In the genomic region with DNA sequence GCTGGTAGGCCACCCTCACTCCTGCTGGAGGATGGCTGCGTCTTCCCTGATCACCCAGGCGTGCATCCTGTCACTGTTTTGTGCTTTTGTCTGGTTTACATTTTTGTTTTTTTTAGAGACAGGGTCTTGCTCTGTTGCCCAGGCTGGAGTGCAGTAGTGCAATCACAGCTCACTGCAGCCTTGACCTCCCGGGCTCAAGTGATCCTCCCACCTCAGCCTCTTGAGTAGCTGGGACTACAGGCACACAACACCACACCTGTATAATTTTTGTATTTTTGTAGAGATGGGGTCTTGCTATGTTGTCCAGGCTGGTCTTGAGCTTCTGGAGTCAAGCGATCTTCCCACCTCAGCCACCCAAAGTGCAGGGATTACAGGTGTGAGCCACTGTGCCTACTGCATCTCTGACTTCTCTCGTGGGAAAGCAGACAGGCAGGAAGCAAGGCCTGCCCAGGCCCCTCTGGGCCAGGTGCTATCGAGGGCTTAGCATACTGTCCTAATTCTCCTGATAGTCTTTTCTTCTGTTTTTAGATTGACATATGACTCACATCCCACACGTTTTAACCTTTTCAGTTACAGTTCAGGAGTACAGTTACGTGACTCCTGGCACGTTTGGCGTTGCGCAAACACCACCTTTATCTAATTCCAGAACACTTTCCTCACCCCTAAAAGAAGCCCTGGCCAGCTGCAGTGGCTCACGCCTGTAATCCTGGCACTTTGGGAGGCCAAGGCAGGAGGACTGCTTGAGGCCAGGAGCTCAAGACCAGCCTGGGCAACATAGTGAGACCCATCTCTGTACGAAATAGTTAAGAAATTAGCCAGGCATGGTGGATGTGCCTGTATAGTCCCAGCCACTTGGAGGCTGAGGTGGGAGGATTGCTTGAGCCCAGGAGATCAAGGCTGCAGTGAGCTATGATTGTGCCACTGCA, we compare ENCODE assay signal across 1 cellular context.
A peak's percentile ranks its signal among the peaks of the same experiment; 100 is the strongest.
TF ChIP-seq lines count a peak whose summit lies in the region.
"Not testable (repeated sequence)": the region's sequence is repeated elsewhere in the genome, so short reads cannot be mapped to it uniquely, and the experiment has no call there.

No MANE protein-coding gene starts in this region.

TF ChIP-seq in HepG2, 621 proteins besides CTCF, POLR2A, EP300 and RAD21 (continued from another document and continues in another):
- TF ChIP-seq, protein P1, sequence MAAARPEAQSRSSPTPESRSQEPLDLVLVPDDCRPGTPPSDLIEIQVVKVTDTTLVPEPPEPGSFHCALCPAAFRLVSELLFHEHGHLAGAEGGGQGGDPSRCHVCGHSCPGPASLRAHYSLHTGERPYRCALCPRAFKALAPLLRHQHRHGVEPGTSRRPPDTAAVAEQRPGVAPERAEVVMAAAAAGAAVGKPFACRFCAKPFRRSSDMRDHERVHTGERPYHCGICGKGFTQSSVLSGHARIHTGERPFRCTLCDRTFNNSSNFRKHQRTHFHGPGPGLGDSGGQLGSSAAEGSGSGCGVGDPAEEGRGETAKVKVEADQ (CRISPR knock-in tag; IDR thresholded peaks at IDR 0.05; ENCODE audit: borderline replicate concordance), result peak; percentile 69; the same call in 1 of the 2 replicates
- TF ChIP-seq ZNF775 (CRISPR knock-in tag; IDR thresholded peaks at IDR 0.05; ENCODE audit: borderline replicate concordance), result peak; percentile 88
- peak; percentile 61; the same call in 1 of the 2 replicates for TF ChIP-seq ZNF746 (CRISPR knock-in tag; IDR thresholded peaks at IDR 0.05)
- peak; percentile 67; the same call in 1 of the 2 replicates for TF ChIP-seq MIER2 (CRISPR knock-in tag; IDR thresholded peaks at IDR 0.05)
- 0 out of 2 replicates have a peak, but pooled peaks have one; percentile 35 for TF ChIP-seq GTF3A (CRISPR knock-in tag; conservative IDR thresholded peaks at IDR 0.05)
- peak; percentile 67 for TF ChIP-seq ZNF501 (CRISPR knock-in tag; IDR thresholded peaks at IDR 0.05)
- TF ChIP-seq, protein P2, sequence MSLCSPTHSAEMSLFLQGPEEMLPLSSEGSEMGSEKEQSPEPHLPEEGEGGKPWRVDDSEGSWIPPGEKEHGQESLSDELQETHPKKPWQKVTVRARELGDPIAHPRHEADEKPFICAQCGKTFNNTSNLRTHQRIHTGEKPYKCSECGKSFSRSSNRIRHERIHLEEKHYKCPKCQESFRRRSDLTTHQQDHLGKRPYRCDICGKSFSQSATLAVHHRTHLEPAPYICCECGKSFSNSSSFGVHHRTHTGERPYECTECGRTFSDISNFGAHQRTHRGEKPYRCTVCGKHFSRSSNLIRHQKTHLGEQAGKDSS (CRISPR knock-in tag; IDR thresholded peaks at IDR 0.05; ENCODE audit: borderline replicate concordance, low read depth), result peak; percentile 23
- TF ChIP-seq HIVEP1 (CRISPR knock-in tag; IDR thresholded peaks at IDR 0.05), result 0 out of 2 replicates have a peak, but pooled peaks have one; percentile 72
- peak; percentile 71 for TF ChIP-seq ZNF331 (CRISPR knock-in tag; IDR thresholded peaks at IDR 0.05)
- peak; percentile 71; the same call in 1 of the 2 replicates for TF ChIP-seq SP4 (CRISPR knock-in tag; IDR thresholded peaks at IDR 0.05)
- TF ChIP-seq TCF7 (IDR thresholded peaks at IDR 0.05; ENCODE audit: low read depth), result peak; percentile 46; the same call in 1 of the 2 replicates
- peak; percentile 73 for TF ChIP-seq BCL6 (CRISPR knock-in tag; IDR thresholded peaks at IDR 0.05)
- not testable (repeated sequence) for TF ChIP-seq GABPA (IDR thresholded peaks at IDR 0.05; ENCODE audit: low read depth, low read length); SP1 (IDR thresholded peaks at IDR 0.05)
- peak; percentile 57 for TF ChIP-seq GABPA (CRISPR knock-in tag; IDR thresholded peaks at IDR 0.05; ENCODE audit: low read depth)
- TF ChIP-seq SP1 (CRISPR knock-in tag; IDR thresholded peaks at IDR 0.05), result peak; percentile 67; the same call in 1 of the 2 replicates
- TF ChIP-seq, protein P3, sequence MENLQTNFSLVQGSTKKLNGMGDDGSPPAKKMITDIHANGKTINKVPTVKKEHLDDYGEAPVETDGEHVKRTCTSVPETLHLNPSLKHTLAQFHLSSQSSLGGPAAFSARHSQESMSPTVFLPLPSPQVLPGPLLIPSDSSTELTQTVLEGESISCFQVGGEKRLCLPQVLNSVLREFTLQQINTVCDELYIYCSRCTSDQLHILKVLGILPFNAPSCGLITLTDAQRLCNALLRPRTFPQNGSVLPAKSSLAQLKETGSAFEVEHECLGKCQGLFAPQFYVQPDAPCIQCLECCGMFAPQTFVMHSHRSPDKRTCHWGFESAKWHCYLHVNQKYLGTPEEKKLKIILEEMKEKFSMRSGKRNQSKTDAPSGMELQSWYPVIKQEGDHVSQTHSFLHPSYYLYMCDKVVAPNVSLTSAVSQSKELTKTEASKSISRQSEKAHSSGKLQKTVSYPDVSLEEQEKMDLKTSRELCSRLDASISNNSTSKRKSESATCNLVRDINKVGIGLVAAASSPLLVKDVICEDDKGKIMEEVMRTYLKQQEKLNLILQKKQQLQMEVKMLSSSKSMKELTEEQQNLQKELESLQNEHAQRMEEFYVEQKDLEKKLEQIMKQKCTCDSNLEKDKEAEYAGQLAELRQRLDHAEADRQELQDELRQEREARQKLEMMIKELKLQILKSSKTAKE (CRISPR knock-in tag; IDR thresholded peaks at IDR 0.05; ENCODE audit: borderline replicate concordance), result peak; percentile 59; the same call in 1 of the 2 replicates
- TF ChIP-seq SOX5 (CRISPR knock-in tag; IDR thresholded peaks at IDR 0.05; ENCODE audit: borderline replicate concordance), result peak; percentile 97
- TF ChIP-seq JUNB (CRISPR knock-in tag; IDR thresholded peaks at IDR 0.05; ENCODE audit: borderline replicate concordance), result peak; percentile 82
- peak; percentile 19; the same call in 1 of the 2 replicates for TF ChIP-seq CAMTA2 (CRISPR knock-in tag; IDR thresholded peaks at IDR 0.05; ENCODE audit: borderline replicate concordance)
- TF ChIP-seq, protein P4, sequence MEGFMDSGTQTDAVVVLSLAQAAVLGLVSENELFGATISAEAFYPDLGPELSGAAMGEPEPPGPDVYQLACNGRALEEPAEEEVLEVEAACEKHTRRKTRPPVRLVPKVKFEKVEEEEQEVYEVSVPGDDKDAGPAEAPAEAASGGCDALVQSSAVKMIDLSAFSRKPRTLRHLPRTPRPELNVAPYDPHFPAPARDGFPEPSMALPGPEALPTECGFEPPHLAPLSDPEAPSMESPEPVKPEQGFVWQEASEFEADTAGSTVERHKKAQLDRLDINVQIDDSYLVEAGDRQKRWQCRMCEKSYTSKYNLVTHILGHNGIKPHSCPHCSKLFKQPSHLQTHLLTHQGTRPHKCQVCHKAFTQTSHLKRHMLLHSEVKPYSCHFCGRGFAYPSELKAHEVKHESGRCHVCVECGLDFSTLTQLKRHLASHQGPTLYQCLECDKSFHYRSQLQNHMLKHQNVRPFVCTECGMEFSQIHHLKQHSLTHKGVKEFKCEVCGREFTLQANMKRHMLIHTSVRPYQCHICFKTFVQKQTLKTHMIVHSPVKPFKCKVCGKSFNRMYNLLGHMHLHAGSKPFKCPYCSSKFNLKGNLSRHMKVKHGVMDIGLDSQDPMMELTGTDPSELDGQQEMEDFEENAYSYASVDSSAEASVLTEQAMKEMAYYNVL (CRISPR knock-in tag; IDR thresholded peaks at IDR 0.05; ENCODE audit: borderline replicate concordance), result peak; percentile 83; the same call in 1 of the 2 replicates
- TF ChIP-seq MXI1 (IDR thresholded peaks at IDR 0.05; ENCODE audit: borderline replicate concordance, low read depth, low read length), result peak; percentile 67; the same call in 2 of the 3 replicates
- peak; percentile 71 for TF ChIP-seq MXD4 (CRISPR knock-in tag; IDR thresholded peaks at IDR 0.05)
- peak; percentile 82; the same call in 1 of the 2 replicates for TF ChIP-seq KDM5B (CRISPR knock-in tag; IDR thresholded peaks at IDR 0.05; ENCODE audit: borderline replicate concordance)
- TF ChIP-seq, protein P5, sequence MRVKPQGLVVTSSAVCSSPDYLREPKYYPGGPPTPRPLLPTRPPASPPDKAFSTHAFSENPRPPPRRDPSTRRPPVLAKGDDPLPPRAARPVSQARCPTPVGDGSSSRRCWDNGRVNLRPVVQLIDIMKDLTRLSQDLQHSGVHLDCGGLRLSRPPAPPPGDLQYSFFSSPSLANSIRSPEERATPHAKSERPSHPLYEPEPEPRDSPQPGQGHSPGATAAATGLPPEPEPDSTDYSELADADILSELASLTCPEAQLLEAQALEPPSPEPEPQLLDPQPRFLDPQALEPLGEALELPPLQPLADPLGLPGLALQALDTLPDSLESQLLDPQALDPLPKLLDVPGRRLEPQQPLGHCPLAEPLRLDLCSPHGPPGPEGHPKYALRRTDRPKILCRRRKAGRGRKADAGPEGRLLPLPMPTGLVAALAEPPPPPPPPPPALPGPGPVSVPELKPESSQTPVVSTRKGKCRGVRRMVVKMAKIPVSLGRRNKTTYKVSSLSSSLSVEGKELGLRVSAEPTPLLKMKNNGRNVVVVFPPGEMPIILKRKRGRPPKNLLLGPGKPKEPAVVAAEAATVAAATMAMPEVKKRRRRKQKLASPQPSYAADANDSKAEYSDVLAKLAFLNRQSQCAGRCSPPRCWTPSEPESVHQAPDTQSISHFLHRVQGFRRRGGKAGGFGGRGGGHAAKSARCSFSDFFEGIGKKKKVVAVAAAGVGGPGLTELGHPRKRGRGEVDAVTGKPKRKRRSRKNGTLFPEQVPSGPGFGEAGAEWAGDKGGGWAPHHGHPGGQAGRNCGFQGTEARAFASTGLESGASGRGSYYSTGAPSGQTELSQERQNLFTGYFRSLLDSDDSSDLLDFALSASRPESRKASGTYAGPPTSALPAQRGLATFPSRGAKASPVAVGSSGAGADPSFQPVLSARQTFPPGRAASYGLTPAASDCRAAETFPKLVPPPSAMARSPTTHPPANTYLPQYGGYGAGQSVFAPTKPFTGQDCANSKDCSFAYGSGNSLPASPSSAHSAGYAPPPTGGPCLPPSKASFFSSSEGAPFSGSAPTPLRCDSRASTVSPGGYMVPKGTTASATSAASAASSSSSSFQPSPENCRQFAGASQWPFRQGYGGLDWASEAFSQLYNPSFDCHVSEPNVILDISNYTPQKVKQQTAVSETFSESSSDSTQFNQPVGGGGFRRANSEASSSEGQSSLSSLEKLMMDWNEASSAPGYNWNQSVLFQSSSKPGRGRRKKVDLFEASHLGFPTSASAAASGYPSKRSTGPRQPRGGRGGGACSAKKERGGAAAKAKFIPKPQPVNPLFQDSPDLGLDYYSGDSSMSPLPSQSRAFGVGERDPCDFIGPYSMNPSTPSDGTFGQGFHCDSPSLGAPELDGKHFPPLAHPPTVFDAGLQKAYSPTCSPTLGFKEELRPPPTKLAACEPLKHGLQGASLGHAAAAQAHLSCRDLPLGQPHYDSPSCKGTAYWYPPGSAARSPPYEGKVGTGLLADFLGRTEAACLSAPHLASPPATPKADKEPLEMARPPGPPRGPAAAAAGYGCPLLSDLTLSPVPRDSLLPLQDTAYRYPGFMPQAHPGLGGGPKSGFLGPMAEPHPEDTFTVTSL (CRISPR knock-in tag; IDR thresholded peaks at IDR 0.05; ENCODE audit: borderline replicate concordance), result peak; percentile 85
- TF ChIP-seq, protein P6, sequence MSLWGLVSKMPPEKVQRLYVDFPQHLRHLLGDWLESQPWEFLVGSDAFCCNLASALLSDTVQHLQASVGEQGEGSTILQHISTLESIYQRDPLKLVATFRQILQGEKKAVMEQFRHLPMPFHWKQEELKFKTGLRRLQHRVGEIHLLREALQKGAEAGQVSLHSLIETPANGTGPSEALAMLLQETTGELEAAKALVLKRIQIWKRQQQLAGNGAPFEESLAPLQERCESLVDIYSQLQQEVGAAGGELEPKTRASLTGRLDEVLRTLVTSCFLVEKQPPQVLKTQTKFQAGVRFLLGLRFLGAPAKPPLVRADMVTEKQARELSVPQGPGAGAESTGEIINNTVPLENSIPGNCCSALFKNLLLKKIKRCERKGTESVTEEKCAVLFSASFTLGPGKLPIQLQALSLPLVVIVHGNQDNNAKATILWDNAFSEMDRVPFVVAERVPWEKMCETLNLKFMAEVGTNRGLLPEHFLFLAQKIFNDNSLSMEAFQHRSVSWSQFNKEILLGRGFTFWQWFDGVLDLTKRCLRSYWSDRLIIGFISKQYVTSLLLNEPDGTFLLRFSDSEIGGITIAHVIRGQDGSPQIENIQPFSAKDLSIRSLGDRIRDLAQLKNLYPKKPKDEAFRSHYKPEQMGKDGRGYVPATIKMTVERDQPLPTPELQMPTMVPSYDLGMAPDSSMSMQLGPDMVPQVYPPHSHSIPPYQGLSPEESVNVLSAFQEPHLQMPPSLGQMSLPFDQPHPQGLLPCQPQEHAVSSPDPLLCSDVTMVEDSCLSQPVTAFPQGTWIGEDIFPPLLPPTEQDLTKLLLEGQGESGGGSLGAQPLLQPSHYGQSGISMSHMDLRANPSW (CRISPR knock-in tag; IDR thresholded peaks at IDR 0.05; ENCODE audit: borderline replicate concordance), result peak; percentile 75; the same call in 1 of the 2 replicates
- TF ChIP-seq KMT2A (CRISPR knock-in tag; IDR thresholded peaks at IDR 0.05), result peak; percentile 68; the same call in 1 of the 2 replicates
- TF ChIP-seq ZNF556 (CRISPR knock-in tag; IDR thresholded peaks at IDR 0.05; ENCODE audit: borderline replicate concordance), result peak; percentile 85
- peak; percentile 82; the same call in 1 of the 2 replicates for TF ChIP-seq YEATS4 (CRISPR knock-in tag; IDR thresholded peaks at IDR 0.05; ENCODE audit: borderline replicate concordance)
- TF ChIP-seq ESRRA (CRISPR knock-in tag; IDR thresholded peaks at IDR 0.05; ENCODE audit: low read depth), result peak; percentile 85; the same call in 1 of the 2 replicates
- TF ChIP-seq ZBTB3 (CRISPR knock-in tag; IDR thresholded peaks at IDR 0.05; ENCODE audit: borderline replicate concordance, low read depth), result peak; percentile 93
- TF ChIP-seq ZFY (CRISPR knock-in tag; IDR thresholded peaks at IDR 0.05), result peak; percentile 70; the same call in 1 of the 2 replicates
- TF ChIP-seq, protein P7, sequence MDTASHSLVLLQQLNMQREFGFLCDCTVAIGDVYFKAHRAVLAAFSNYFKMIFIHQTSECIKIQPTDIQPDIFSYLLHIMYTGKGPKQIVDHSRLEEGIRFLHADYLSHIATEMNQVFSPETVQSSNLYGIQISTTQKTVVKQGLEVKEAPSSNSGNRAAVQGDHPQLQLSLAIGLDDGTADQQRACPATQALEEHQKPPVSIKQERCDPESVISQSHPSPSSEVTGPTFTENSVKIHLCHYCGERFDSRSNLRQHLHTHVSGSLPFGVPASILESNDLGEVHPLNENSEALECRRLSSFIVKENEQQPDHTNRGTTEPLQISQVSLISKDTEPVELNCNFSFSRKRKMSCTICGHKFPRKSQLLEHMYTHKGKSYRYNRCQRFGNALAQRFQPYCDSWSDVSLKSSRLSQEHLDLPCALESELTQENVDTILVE (CRISPR knock-in tag; IDR thresholded peaks at IDR 0.05), result 0 out of 2 replicates have a peak, but pooled peaks have one; percentile 30
- TF ChIP-seq, protein P8, sequence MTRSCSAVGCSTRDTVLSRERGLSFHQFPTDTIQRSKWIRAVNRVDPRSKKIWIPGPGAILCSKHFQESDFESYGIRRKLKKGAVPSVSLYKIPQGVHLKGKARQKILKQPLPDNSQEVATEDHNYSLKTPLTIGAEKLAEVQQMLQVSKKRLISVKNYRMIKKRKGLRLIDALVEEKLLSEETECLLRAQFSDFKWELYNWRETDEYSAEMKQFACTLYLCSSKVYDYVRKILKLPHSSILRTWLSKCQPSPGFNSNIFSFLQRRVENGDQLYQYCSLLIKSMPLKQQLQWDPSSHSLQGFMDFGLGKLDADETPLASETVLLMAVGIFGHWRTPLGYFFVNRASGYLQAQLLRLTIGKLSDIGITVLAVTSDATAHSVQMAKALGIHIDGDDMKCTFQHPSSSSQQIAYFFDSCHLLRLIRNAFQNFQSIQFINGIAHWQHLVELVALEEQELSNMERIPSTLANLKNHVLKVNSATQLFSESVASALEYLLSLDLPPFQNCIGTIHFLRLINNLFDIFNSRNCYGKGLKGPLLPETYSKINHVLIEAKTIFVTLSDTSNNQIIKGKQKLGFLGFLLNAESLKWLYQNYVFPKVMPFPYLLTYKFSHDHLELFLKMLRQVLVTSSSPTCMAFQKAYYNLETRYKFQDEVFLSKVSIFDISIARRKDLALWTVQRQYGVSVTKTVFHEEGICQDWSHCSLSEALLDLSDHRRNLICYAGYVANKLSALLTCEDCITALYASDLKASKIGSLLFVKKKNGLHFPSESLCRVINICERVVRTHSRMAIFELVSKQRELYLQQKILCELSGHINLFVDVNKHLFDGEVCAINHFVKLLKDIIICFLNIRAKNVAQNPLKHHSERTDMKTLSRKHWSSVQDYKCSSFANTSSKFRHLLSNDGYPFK (CRISPR knock-in tag; IDR thresholded peaks at IDR 0.05; ENCODE audit: borderline replicate concordance), result 0 out of 2 replicates have a peak, but pooled peaks have one; percentile 21
